In genomic region chr12:6778571-6779550, GRCh38 we compare ENCODE assay signal across 8 cellular contexts. TPM values are rescaled to one million over a fixed set of nuclear protein-coding genes. Genes with fewer than 3 reads are reported as not detected.
DNase-seq lines count a peak whose midpoint lies in the region; ATAC-seq and TF ChIP-seq lines count a peak whose summit lies in the region.

No MANE protein-coding gene starts in this region.

- H3K4me3 ChIP-seq in epithelial cell of proximal tubule (ENCODE audit: low read depth, low read length): peak overlapping the region; percentile 56

- peak; percentile 86 for DNase-seq in COLO668 (lab: John Stamatoyannopoulos, UW; ENCODE audit: unreplicated experiment)
- peak; percentile 97 for DNase-seq in KBM-7
- DNase-seq in OCI-M2 (lab: John Stamatoyannopoulos, UW; ENCODE audit: unreplicated experiment): peak; percentile 62
- DNase-seq in activated T-cell treated with anti-CD3 and anti-CD28 coated beads for 48 hours (ENCODE audit: low read depth): peak; percentile 83
- DNase-seq in epithelial cell of proximal tubule (ENCODE audit: low read depth): peak; percentile 40
- peak; percentile 96 for DNase-seq in mucosa of gallbladder (ENCODE audit: low spot score)
- DNase-seq in stimulated activated CD8-positive, alpha-beta memory T cell treated with anti-CD3 and anti-CD28 coated beads, Interleukin-4, amount 100 ng/mL, for 1 hour (ENCODE audit: low read depth in 2 of 2, low spot score in 1 of 2): peak; percentile 72 to 79

- in situ Hi-C loops in KBM-7 (cut with MboI; ENCODE audit: low pct_unique_long_range_greater_than_20kb, low sequenced_read_pairs): no loop called here

- peak; percentile 97 for TF ChIP-seq CTCF in epithelial cell of proximal tubule (conservative IDR thresholded peaks at IDR 0.05; ENCODE audit: low read depth, low read length)

- ATAC-seq in GM21390 (IDR thresholded peaks at IDR 0.05; ENCODE audit: unreplicated experiment): peak; percentile 74

RNA-seq across cellular contexts. Expression of gene LAG3, which starts 6.5 kb away (rescaled TPM):
- total RNA-seq in epithelial cell of proximal tubule (not detected in 2 replicates), mucosa of gallbladder (1.4 TPM)

RNA-seq across cellular contexts. Expression of gene CD4, which starts 10.5 kb away (rescaled TPM):
- total RNA-seq in epithelial cell of proximal tubule: 0.07 and 0.75 TPM in 2 replicates
- 32.1 TPM for total RNA-seq in mucosa of gallbladder

RNA-seq across cellular contexts. Expression of gene PTMS, which starts 12.7 kb away (rescaled TPM):
- total RNA-seq in epithelial cell of proximal tubule: 91.7 and 266 TPM in 2 replicates
- total RNA-seq in mucosa of gallbladder: 293 TPM

RNA-seq across cellular contexts. Expression of gene MLF2, which starts 25.9 kb away (rescaled TPM):
- total RNA-seq in epithelial cell of proximal tubule: 185 and 294 TPM in 2 replicates
- total RNA-seq in mucosa of gallbladder: 175 TPM

RNA-seq across cellular contexts. Expression of gene GPR162, which starts 42.8 kb away (rescaled TPM):
- total RNA-seq in epithelial cell of proximal tubule (1.0 and 1.2 TPM in 2 replicates), mucosa of gallbladder (12.3 TPM)

Comparison
In these comparisons a context has a peak if more than half of its experiments do, and no peak if none do; other contexts are left out.
1. Peak in every context shown above with its lines: DNase-seq, ATAC-seq and H3K4me3 ChIP-seq.
2. DNase-seq: peak in every context shown above with its lines; median percentile 97 in KBM-7; 96 in mucosa of gallbladder; 86 in COLO668; 83 in activated T-cell treated with anti-CD3 and anti-CD28 coated beads for 48 hours; 76 in stimulated activated CD8-positive, alpha-beta memory T cell treated with anti-CD3 and anti-CD28 coated beads, Interleukin-4, amount 100 ng/mL, for 1 hour; 62 in OCI-M2; 40 in epithelial cell of proximal tubule.
3. RNA of gene CD4, which starts 10.5 kb away (total RNA-seq): 32.1 TPM in mucosa of gallbladder (single experiment); 0.07 to 0.75 TPM in epithelial cell of proximal tubule; every median in the first group is over 10 times any median in the second.